15 cellular contexts compared by ENCODE assay signal in the genomic region with DNA sequence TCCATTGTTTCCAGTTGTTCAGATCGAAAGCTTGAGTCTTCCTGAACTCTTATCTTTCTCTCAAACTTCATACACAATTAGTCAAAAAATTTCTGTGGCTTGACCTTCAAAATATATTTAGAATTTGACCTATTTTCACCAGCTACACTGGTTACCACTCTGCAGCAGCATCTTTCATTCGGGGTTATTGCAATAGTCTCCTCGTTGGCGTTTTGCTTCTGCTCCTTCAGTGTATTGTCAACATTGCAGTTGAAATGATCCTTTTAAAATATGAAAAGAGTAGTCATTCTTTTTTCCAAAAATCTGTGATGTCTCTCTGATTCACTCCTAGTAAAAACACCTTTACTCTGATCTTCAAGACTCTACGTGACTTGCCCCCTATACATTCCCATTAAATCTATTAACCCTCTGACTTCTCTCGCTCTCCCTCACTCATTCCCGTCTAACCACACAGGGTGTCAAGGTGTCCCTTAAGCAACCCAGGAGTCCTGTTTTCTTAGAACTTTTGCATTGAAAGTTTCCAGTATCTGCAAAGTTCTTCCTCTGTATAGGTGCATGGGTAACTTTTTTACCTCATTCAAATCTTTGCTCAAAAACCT.
DNase-seq lines count a peak whose midpoint lies in the region; ATAC-seq and TF ChIP-seq lines count a peak whose summit lies in the region.
"Had no signal": no experiment of that assay in that cellular context is flagged by ENCODE, and none has a peak within 500 bp of the region (broad histone marks: within the 10 kb centered on the region; RNA-seq: fewer than 3 reads in every experiment).

No MANE protein-coding gene starts in this region.

- H3K27me3 ChIP-seq in SK-N-SH (ENCODE audit: insufficient read depth) (no peaks in the 10 kb centered on the region), PC-9 (ENCODE audit: insufficient read depth, low read depth) (no peaks in the 10 kb centered on the region)

- H3K27ac ChIP-seq in SK-N-SH (ENCODE audit: low read depth in 2 of 2, low read length in 1 of 2) (no peak overlapping the region), PC-9 (no peak overlapping the region)
- H3K27ac ChIP-seq: 22Rv1, GM23248, HL-60 had no signal

- H3K4me3 Mint-ChIP-seq in activated T-cell treated with anti-CD3 and anti-CD28 coated beads, Interleukin-2, amount 50 U/mL, for 72 hours = peak overlapping the region in 1 of 2 donors; percentile 35
- H3K4me3 Mint-ChIP-seq in stimulated activated effector memory CD8-positive, alpha-beta T cell treated with anti-CD3 and anti-CD28 coated beads, Interleukin-12 subunit alpha, Interleukin-12 subunit beta, amount 100 ng/mL, for 72 hours = peak overlapping the region; percentile 46
- H3K4me3 Mint-ChIP-seq: CD14-positive monocyte had no signal

- DNase-seq in SK-N-SH = no peak
- DNase-seq in activated T-cell treated with anti-CD3 and anti-CD28 coated beads, Interleukin-2, amount 50 U/mL, for 72 hours = no peak
- DNase-seq in activated T-cell treated with anti-CD3 and anti-CD28 coated beads, Interleukin-2, amount 50 U/mL, for 48 hours = no peak
- DNase-seq in PC-9 = no peak
- DNase-seq in stimulated activated effector memory CD8-positive, alpha-beta T cell treated with anti-CD3 and anti-CD28 coated beads, Interleukin-12 subunit alpha, Interleukin-12 subunit beta, amount 100 ng/mL, for 72 hours (ENCODE audit: low spot score in 2 of 2) = no peak
- DNase-seq in DMS53 treated with DMSO at 0.1 percent for 48 hours (lab: John Stamatoyannopoulos, UW; ENCODE audit: unreplicated experiment) = no peak
- no peak for DNase-seq in NCI-H774 (lab: John Stamatoyannopoulos, UW)
- DNase-seq: COR-L47, GF-D8, GM23248 had no signal

- CTCF ChIA-PET in SK-N-SH (lab: Yijun Ruan, JAX) = no interaction called here
- CTCF ChIA-PET in PC-9 (lab: Charles Lee) = no interaction called here

- H3K9ac ChIP-seq in SK-N-SH = no peak overlapping the region
- H3K9ac ChIP-seq: GM23248 had no signal

- H4K20me1 ChIP-seq in SK-N-SH (ENCODE audit: insufficient read depth) (no peaks in the 10 kb centered on the region), PC-9 (ENCODE audit: insufficient read depth) (no peaks in the 10 kb centered on the region)

- H3K9me2 ChIP-seq in SK-N-SH (no peaks in the 10 kb centered on the region), PC-9 (ENCODE audit: insufficient read depth) (no peaks in the 10 kb centered on the region)

- 49% methylated on average over 7 of the region's 7 CpGs for WGBS in SK-N-SH (ENCODE audit: low lambda C conversion rate)

- no peaks in the 10 kb centered on the region for H3K36me3 Mint-ChIP-seq in activated T-cell treated with anti-CD3 and anti-CD28 coated beads, Interleukin-2, amount 50 U/mL, for 72 hours (ENCODE audit: insufficient read depth in 2 of 2)
- H3K36me3 Mint-ChIP-seq in stimulated activated effector memory CD8-positive, alpha-beta T cell treated with anti-CD3 and anti-CD28 coated beads, Interleukin-12 subunit alpha, Interleukin-12 subunit beta, amount 100 ng/mL, for 72 hours = no peaks in the 10 kb centered on the region
- H3K36me3 Mint-ChIP-seq: CD14-positive monocyte had no signal

- no peaks in the 10 kb centered on the region for H3K79me2 ChIP-seq in SK-N-SH (ENCODE audit: insufficient read depth)
- H3K79me2 ChIP-seq in PC-9 (ENCODE audit: low read depth) = no peaks in the 10 kb centered on the region

- TF ChIP-seq EP300 in SK-N-SH (IDR thresholded peaks at IDR 0.05; ENCODE audit: borderline replicate concordance in 1 of 2, low read depth in 1 of 2, low read length in 1 of 2) = no peak

- H3K9me3 Mint-ChIP-seq in activated T-cell treated with anti-CD3 and anti-CD28 coated beads, Interleukin-2, amount 50 U/mL, for 72 hours = peaks cover 2 to 7% of the 10 kb centered on the region in 2 donors
- H3K9me3 Mint-ChIP-seq in stimulated activated effector memory CD8-positive, alpha-beta T cell treated with anti-CD3 and anti-CD28 coated beads, Interleukin-12 subunit alpha, Interleukin-12 subunit beta, amount 100 ng/mL, for 72 hours = peaks cover 5% of the 10 kb centered on the region

- intact Hi-C loops in PC-9 (cut with micrococcal nuclease; ENCODE audit: unreplicated experiment) = no loop called here

- H3K9me3 ChIP-seq in SK-N-SH = no peaks in the 10 kb centered on the region
- 0 out of 2 replicates have a peak, but pooled peaks cover 3% of the 10 kb centered on the region for H3K9me3 ChIP-seq in PC-9 (ENCODE audit: insufficient read depth, low read depth)

- H3F3A ChIP-seq in SK-N-SH (replicated peaks; ENCODE audit: insufficient read depth) = no peaks in the 10 kb centered on the region
- no peaks in the 10 kb centered on the region for H3F3A ChIP-seq in PC-9 (ENCODE audit: insufficient read depth, low read depth)

- BruUV-seq in PC-9 (replicated peaks; lab: Mats Ljungman, UMichigan) = no TSS peak

- TF ChIP-seq RAD21 in SK-N-SH (IDR thresholded peaks at IDR 0.05; ENCODE audit: low read length) = no peak

- no peak for TF ChIP-seq CTCF in SK-N-SH (IDR thresholded peaks at IDR 0.05)
- no peak for TF ChIP-seq CTCF in PC-9 (conservative IDR thresholded peaks at IDR 0.05)

- no peaks in the 10 kb centered on the region for H3K4me1 Mint-ChIP-seq in activated T-cell treated with anti-CD3 and anti-CD28 coated beads, Interleukin-2, amount 50 U/mL, for 72 hours (ENCODE audit: low read depth)
- peaks cover 36% of the 10 kb centered on the region for H3K4me1 Mint-ChIP-seq in stimulated activated effector memory CD8-positive, alpha-beta T cell treated with anti-CD3 and anti-CD28 coated beads, Interleukin-12 subunit alpha, Interleukin-12 subunit beta, amount 100 ng/mL, for 72 hours
- H3K4me1 Mint-ChIP-seq: CD14-positive monocyte had no signal

- POLR2A ChIA-PET in SK-N-SH (lab: Yijun Ruan, JAX) (no interaction called here), PC-9 (lab: Charles Lee; ENCODE audit: unreplicated experiment) (no interaction called here)

- H2AFZ ChIP-seq in SK-N-SH (ENCODE audit: low read depth) (0 out of 2 replicates have a peak overlapping the region, but pooled peaks have one; percentile 14), PC-9 (peak overlapping the region; percentile 24; the same call in 1 of the 2 replicates)
- H2AFZ ChIP-seq: GM23248 had no signal

- H3K4me2 ChIP-seq in SK-N-SH = no peak overlapping the region
- no peak overlapping the region for H3K4me2 ChIP-seq in PC-9

- H3K4me1 ChIP-seq in SK-N-SH (ENCODE audit: control insufficient read depth in 1 of 2, insufficient read depth in 2 of 2, low read depth in 1 of 2, low read length in 1 of 2) (no peaks in the 10 kb centered on the region), PC-9 (replicated peaks; ENCODE audit: insufficient read depth) (no peaks in the 10 kb centered on the region)

- H3K27ac Mint-ChIP-seq in activated T-cell treated with anti-CD3 and anti-CD28 coated beads, Interleukin-2, amount 50 U/mL, for 72 hours = peak overlapping the region; percentile 13
- H3K27ac Mint-ChIP-seq in stimulated activated effector memory CD8-positive, alpha-beta T cell treated with anti-CD3 and anti-CD28 coated beads, Interleukin-12 subunit alpha, Interleukin-12 subunit beta, amount 100 ng/mL, for 72 hours = peak overlapping the region; percentile 84
- H3K27ac Mint-ChIP-seq: CD14-positive monocyte had no signal

- no peaks in the 10 kb centered on the region for H3K36me3 ChIP-seq in SK-N-SH (replicated peaks in 1 of 2; ENCODE audit: control insufficient read depth in 1 of 2, insufficient read depth in 2 of 2, low read length in 1 of 2)
- no peaks in the 10 kb centered on the region for H3K36me3 ChIP-seq in PC-9 (ENCODE audit: low read depth)

- no peaks in the 10 kb centered on the region for H3K27me3 Mint-ChIP-seq in activated T-cell treated with anti-CD3 and anti-CD28 coated beads, Interleukin-2, amount 50 U/mL, for 72 hours (ENCODE audit: low read depth)

- no peak for ATAC-seq in SK-N-SH treated with all-trans-retinoic acid at 6 μM for 48 hours
- ATAC-seq in activated T-cell treated with anti-CD3 and anti-CD28 coated beads, Interleukin-2, amount 50 U/mL, for 72 hours (replicated peaks in 1 of 2) = no peak
- ATAC-seq in stimulated activated effector memory CD8-positive, alpha-beta T cell treated with anti-CD3 and anti-CD28 coated beads, Interleukin-12 subunit alpha, Interleukin-12 subunit beta, amount 100 ng/mL, for 72 hours = peak; percentile 64
- ATAC-seq: HCT116 had no signal

- no peak overlapping the region for H3K4me3 ChIP-seq in SK-N-SH (ENCODE audit: low read depth in 2 of 2, low read length in 1 of 2)
- no peak overlapping the region for H3K4me3 ChIP-seq in PC-9
- H3K4me3 ChIP-seq: GM23248 had no signal

TF ChIP-seq in SK-N-SH, 30 proteins besides CTCF, POLR2A, EP300 and RAD21:
- TF ChIP-seq FOXM1 (IDR thresholded peaks at IDR 0.05; ENCODE audit: low read depth) = no peak

TF ChIP-seq in SK-N-SH treated with all-trans-retinoic acid at 6 μM for 48 hours, 23 proteins besides CTCF, POLR2A, EP300 and RAD21:
- TF ChIP-seq GLIS3 (CRISPR knock-in tag; IDR thresholded peaks at IDR 0.05) (no peak), ZFP3 (CRISPR knock-in tag; IDR thresholded peaks at IDR 0.05) (no peak), PPARA (CRISPR knock-in tag; IDR thresholded peaks at IDR 0.05; ENCODE audit: borderline replicate concordance) (no peak), SNAI2 (CRISPR knock-in tag; IDR thresholded peaks at IDR 0.05) (no peak), TCF4 (CRISPR knock-in tag; IDR thresholded peaks at IDR 0.05; ENCODE audit: borderline replicate concordance) (no peak)
TF ChIP-seq in SK-N-SH treated with all-trans-retinoic acid at 6 μM for 48 hours: peak in this region for 0.
